ENCODE assay signal across 33 cellular contexts in the genomic region with DNA sequence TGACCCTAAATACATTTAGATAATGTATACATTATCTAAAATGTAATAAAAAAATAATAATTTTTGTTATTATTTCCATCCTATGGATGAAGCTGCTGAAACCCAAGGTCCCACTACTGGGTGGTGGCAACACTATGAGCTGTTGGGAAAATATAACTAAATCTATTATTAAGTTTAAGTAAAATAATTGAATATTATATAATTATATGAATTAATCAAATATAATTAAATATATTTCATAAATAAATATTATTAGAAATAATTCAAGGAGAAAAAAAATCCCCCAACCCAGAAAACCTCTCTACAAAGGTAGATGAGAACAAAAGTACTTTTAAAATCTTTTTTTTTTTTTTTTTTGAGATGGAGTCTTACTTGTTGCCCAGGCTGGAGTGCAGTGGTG. TPM values are rescaled to one million over a fixed set of nuclear protein-coding genes. Genes with fewer than 3 reads are reported as not detected.
"Had no signal": no experiment of that assay in that cellular context is flagged by ENCODE, and none has a peak within 500 bp of the region (broad histone marks: within the 10 kb centered on the region; RNA-seq: fewer than 3 reads in every experiment).

No MANE protein-coding gene starts in this region.

- H3K4me3 Mint-ChIP-seq: stimulated activated effector memory CD8-positive, alpha-beta T cell treated with anti-CD3 and anti-CD28 coated beads, Interleukin-12 subunit alpha, Interleukin-12 subunit beta, amount 100 ng/mL, for 72 hours; stimulated activated memory B cell treated with anti-CD40 and anti-IgM and Interleukin-4, amounts not matched to agents 10 μg/mL and 1 μg/mL and 100 μg/mL, for 72 hours; stimulated activated naive B cell treated with anti-CD40 and anti-IgM and Interleukin-4, amounts not matched to agents 10 μg/mL and 1 μg/mL and 100 μg/mL, for 72 hours; stimulated activated naive CD8-positive, alpha-beta T cell treated with anti-CD3 and anti-CD28 coated beads, Interleukin-15, amount 100 ng/mL, for 72 hours; stimulated activated naive CD8-positive, alpha-beta T cell treated with anti-CD3 and anti-CD28 coated beads, Interleukin-15, Interleukin-2, amounts not matched to agents 100 ng/mL and 50 ng/mL, for 24 hours; type B pancreatic cell had no signal

- H3K27me3 Mint-ChIP-seq: stimulated activated naive B cell treated with anti-CD40 and anti-IgM and Interleukin-4, amounts not matched to agents 10 μg/mL and 1 μg/mL and 100 μg/mL, for 72 hours; stimulated activated naive CD8-positive, alpha-beta T cell treated with anti-CD3 and anti-CD28 coated beads, Interleukin-15, amount 100 ng/mL, for 72 hours had no signal

- H3K27ac Mint-ChIP-seq: stimulated activated effector memory CD8-positive, alpha-beta T cell treated with anti-CD3 and anti-CD28 coated beads, Interleukin-12 subunit alpha, Interleukin-12 subunit beta, amount 100 ng/mL, for 72 hours; stimulated activated memory B cell treated with anti-CD40 and anti-IgM and Interleukin-4, amounts not matched to agents 10 μg/mL and 1 μg/mL and 100 μg/mL, for 72 hours; stimulated activated naive B cell treated with anti-CD40 and anti-IgM and Interleukin-4, amounts not matched to agents 10 μg/mL and 1 μg/mL and 100 μg/mL, for 72 hours; stimulated activated naive CD8-positive, alpha-beta T cell treated with anti-CD3 and anti-CD28 coated beads, Interleukin-15, amount 100 ng/mL, for 72 hours; stimulated activated naive CD8-positive, alpha-beta T cell treated with anti-CD3 and anti-CD28 coated beads, Interleukin-15, Interleukin-2, amounts not matched to agents 100 ng/mL and 50 ng/mL, for 24 hours; type B pancreatic cell had no signal

- H3K36me3 Mint-ChIP-seq: stimulated activated effector memory CD8-positive, alpha-beta T cell treated with anti-CD3 and anti-CD28 coated beads, Interleukin-12 subunit alpha, Interleukin-12 subunit beta, amount 100 ng/mL, for 72 hours; stimulated activated memory B cell treated with anti-CD40 and anti-IgM and Interleukin-4, amounts not matched to agents 10 μg/mL and 1 μg/mL and 100 μg/mL, for 72 hours; stimulated activated naive B cell treated with anti-CD40 and anti-IgM and Interleukin-4, amounts not matched to agents 10 μg/mL and 1 μg/mL and 100 μg/mL, for 72 hours; type B pancreatic cell had no signal

- DNase-seq: stimulated activated CD4-positive, alpha-beta T cell treated with anti-CD3 and anti-CD28 coated beads, Interleukin-2, amount 100 ng/mL, for 48 hours; stimulated activated CD4-positive, alpha-beta T cell treated with anti-CD3 and anti-CD28 coated beads, Interleukin-4, amount 100 ng/mL, for 1 hour; stimulated activated CD4-positive, alpha-beta T cell treated with anti-CD3 and anti-CD28 coated beads, Interleukin-4, amount 100 ng/mL, for 24 hours; stimulated activated CD4-positive, alpha-beta T cell treated with anti-CD3 and anti-CD28 coated beads, Interleukin-4, amount 100 ng/mL, for 4 hours; stimulated activated CD8-positive, alpha-beta memory T cell treated with anti-CD3 and anti-CD28 coated beads, Interleukin-4, amount 100 ng/mL, for 48 hours; stimulated activated naive B cell treated with anti-CD40 and anti-IgM and Interleukin-4, amounts not matched to agents 10 μg/mL and 1 μg/mL and 100 μg/mL, for 72 hours; stimulated activated naive CD4-positive, alpha-beta T cell; stimulated activated naive CD4-positive, alpha-beta T cell treated with Interleukin-2 at 50 U/mL for 16 hours; stimulated activated naive CD8-positive, alpha-beta T cell treated with anti-CD3 and anti-CD28 coated beads, Interleukin-15, amount 100 ng/mL, for 72 hours; stimulated activated naive CD8-positive, alpha-beta T cell treated with anti-CD3 and anti-CD28 coated beads, Interleukin-15, Interleukin-2, amounts not matched to agents 100 U/mL and 50 U/mL, for 24 hours; stomach; substantia nigra; testis; thyroid gland; tibial artery; transverse colon; trophoblast cell; upper lobe of left lung; upper lobe of right lung; uterus had no signal

- H3K4me1 Mint-ChIP-seq: stimulated activated effector memory CD8-positive, alpha-beta T cell treated with anti-CD3 and anti-CD28 coated beads, Interleukin-12 subunit alpha, Interleukin-12 subunit beta, amount 100 ng/mL, for 72 hours; stimulated activated memory B cell treated with anti-CD40 and anti-IgM and Interleukin-4, amounts not matched to agents 10 μg/mL and 1 μg/mL and 100 μg/mL, for 72 hours; stimulated activated naive B cell treated with anti-CD40 and anti-IgM and Interleukin-4, amounts not matched to agents 10 μg/mL and 1 μg/mL and 100 μg/mL, for 72 hours; stimulated activated naive CD8-positive, alpha-beta T cell treated with anti-CD3 and anti-CD28 coated beads, Interleukin-15, amount 100 ng/mL, for 72 hours had no signal

- H3K9me3 Mint-ChIP-seq: stimulated activated effector memory CD8-positive, alpha-beta T cell treated with anti-CD3 and anti-CD28 coated beads, Interleukin-12 subunit alpha, Interleukin-12 subunit beta, amount 100 ng/mL, for 72 hours; stimulated activated naive B cell treated with anti-CD40 and anti-IgM and Interleukin-4, amounts not matched to agents 10 μg/mL and 1 μg/mL and 100 μg/mL, for 72 hours; stimulated activated naive CD8-positive, alpha-beta T cell treated with anti-CD3 and anti-CD28 coated beads, Interleukin-15, amount 100 ng/mL, for 72 hours; stimulated activated naive CD8-positive, alpha-beta T cell treated with anti-CD3 and anti-CD28 coated beads, Interleukin-15, Interleukin-2, amounts not matched to agents 100 ng/mL and 50 ng/mL, for 24 hours; type B pancreatic cell had no signal

- ATAC-seq: stimulated activated effector memory CD8-positive, alpha-beta T cell treated with anti-CD3 and anti-CD28 coated beads, Interleukin-12 subunit alpha, Interleukin-12 subunit beta, amount 100 ng/mL, for 72 hours; stimulated activated memory B cell treated with anti-CD40 and anti-IgM and Interleukin-4, amounts not matched to agents 10 μg/mL and 1 μg/mL and 100 μg/mL, for 72 hours; stimulated activated naive B cell treated with anti-CD40 and anti-IgM and Interleukin-4, amounts not matched to agents 10 μg/mL and 1 μg/mL and 100 μg/mL, for 72 hours; stimulated activated naive CD8-positive, alpha-beta T cell treated with anti-CD3 and anti-CD28 coated beads, Interleukin-15, amount 100 ng/mL, for 72 hours; stimulated activated naive CD8-positive, alpha-beta T cell treated with anti-CD3 and anti-CD28 coated beads, Interleukin-15, Interleukin-2, amounts not matched to agents 100 U/mL and 50 U/mL, for 24 hours; upper lobe of right lung had no signal

- FAIRE-seq: urothelium cell line had no signal

RNA-seq across cellular contexts. Expression of a gene that starts 7.9 kb away (rescaled TPM):
- total RNA-seq: stomach, subcutaneous adipose tissue, suprapubic skin, temporal lobe, thoracic aorta, thyroid gland, tibial nerve, transverse colon, upper lobe of left lung, upper lobe of right lung, ureter, urinary bladder, uterus, vagina had no signal
